In the genomic region with DNA sequence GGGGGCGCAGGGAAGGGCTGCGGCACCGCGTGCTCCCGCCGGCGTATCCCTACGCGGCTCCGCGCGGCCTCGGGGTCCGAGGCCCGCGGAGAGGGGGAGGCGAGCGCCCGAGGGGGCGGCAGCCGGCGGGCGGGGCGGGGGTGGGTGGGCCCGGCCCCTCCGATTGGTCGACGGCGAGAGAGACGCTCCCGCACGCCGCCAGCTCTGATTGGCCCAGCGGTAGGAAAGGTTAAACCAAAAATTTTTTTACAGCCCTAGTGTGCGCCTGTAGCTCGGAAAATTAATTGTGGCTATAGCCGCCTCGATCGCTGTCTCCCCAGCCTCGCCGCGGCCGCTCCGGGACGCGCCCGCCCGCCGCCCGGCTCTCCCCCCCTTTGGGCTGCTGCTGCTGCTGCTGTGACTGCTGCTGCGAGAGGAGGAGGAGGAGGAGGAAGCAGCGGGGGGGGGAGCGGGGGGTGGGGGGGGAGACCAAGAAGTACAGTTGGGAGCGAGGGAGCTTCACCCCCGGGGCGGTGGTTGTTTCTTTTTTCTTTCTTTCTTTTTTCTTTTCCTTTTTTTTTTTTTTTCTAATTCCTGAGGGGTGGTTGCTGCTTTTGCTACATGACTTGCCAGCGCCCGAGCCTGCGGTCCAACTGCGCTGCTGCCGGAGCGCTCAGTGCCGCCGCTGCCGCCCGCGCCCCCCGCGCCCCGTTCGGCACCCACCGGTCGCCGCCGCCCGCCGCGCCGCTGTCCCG, we compare ENCODE assay signal across 1 cellular context.
TF ChIP-seq lines count a peak whose summit lies in the region.

TSS of gene FOXG1 (plus strand) at position 283 of the 734 bp plus-strand sequence. CDS start 493 bp downstream, outside the sequence.

TF ChIP-seq in HEK293, 187 proteins besides CTCF, POLR2A, EP300 and RAD21 (continued from another document):
- TF ChIP-seq, protein P1, sequence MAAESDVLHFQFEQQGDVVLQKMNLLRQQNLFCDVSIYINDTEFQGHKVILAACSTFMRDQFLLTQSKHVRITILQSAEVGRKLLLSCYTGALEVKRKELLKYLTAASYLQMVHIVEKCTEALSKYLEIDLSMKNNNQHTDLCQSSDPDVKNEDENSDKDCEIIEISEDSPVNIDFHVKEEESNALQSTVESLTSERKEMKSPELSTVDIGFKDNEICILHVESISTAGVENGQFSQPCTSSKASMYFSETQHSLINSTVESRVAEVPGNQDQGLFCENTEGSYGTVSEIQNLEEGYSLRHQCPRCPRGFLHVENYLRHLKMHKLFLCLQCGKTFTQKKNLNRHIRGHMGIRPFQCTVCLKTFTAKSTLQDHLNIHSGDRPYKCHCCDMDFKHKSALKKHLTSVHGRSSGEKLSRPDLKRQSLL (tag by site-specific recombination; IDR thresholded peaks at IDR 0.05) = 0 out of 2 replicates have a peak, but pooled peaks have one; percentile 34
- TF ChIP-seq PATZ1 (tag by site-specific recombination; IDR thresholded peaks at IDR 0.05) = peak; percentile 49
- TF ChIP-seq SCRT1 (tag by site-specific recombination; IDR thresholded peaks at IDR 0.05; ENCODE audit: borderline replicate concordance) = no peak
- 0 out of 2 replicates have a peak, but pooled peaks have one; percentile 59 for TF ChIP-seq KLF8 (tag by site-specific recombination; IDR thresholded peaks at IDR 0.05)
- TF ChIP-seq ZNF701 (tag by site-specific recombination; IDR thresholded peaks at IDR 0.05) = no peak
- no peak for TF ChIP-seq PBX3 (CRISPR knock-in tag; IDR thresholded peaks at IDR 0.05)
- TF ChIP-seq ZBTB44 (tag by site-specific recombination; IDR thresholded peaks at IDR 0.05) = peak; percentile 79
- TF ChIP-seq ZBTB8A (tag by site-specific recombination; IDR thresholded peaks at IDR 0.05) = peak; percentile 70
- 0 out of 2 replicates have a peak, but pooled peaks have one; percentile 12 for TF ChIP-seq ZBTB11 (tag by site-specific recombination; conservative IDR thresholded peaks at IDR 0.05; ENCODE audit: low read depth)
- TF ChIP-seq MYNN (tag by site-specific recombination; IDR thresholded peaks at IDR 0.05; ENCODE audit: borderline replicate concordance) = no peak
- TF ChIP-seq KLF10 (tag by site-specific recombination; IDR thresholded peaks at IDR 0.05) = peak; percentile 66; the same call in 1 of the 2 replicates
- no peak for TF ChIP-seq ZNF10 (tag by site-specific recombination; IDR thresholded peaks at IDR 0.05)
- peak; percentile 50; the same call in 1 of the 2 replicates for TF ChIP-seq OSR2 (tag by site-specific recombination; IDR thresholded peaks at IDR 0.05)
- no peak for TF ChIP-seq GLI4 (tag by site-specific recombination; IDR thresholded peaks at IDR 0.05)
- peak; percentile 24; the same call in 1 of the 2 replicates for TF ChIP-seq SP2 (tag by site-specific recombination; IDR thresholded peaks at IDR 0.05)
- peak; percentile 73 for TF ChIP-seq PRDM10 (tag by site-specific recombination; IDR thresholded peaks at IDR 0.05)
- TF ChIP-seq ZNF184 (tag by site-specific recombination; IDR thresholded peaks at IDR 0.05) = no peak
